Comparison of ENCODE assay signal across 8 cellular contexts in genomic region chr1:53328490-53329182, GRCh38. TPM values are rescaled to one million over a fixed set of nuclear protein-coding genes. Genes with fewer than 3 reads are reported as not detected.
DNase-seq lines count a peak whose midpoint lies in the region; ATAC-seq, FAIRE-seq and TF ChIP-seq lines count a peak whose summit lies in the region.

No MANE protein-coding gene starts in this region.

- POLR2A ChIA-PET in AG04450 (lab: Yijun Ruan, JAX) = no interaction called here

- CTCF ChIA-PET in AG04450 (lab: Charles Lee) = no interaction called here
- CTCF ChIA-PET in activated naive CD4-positive, alpha-beta T cell treated with anti-CD3 and anti-CD28 coated beads for 36 hours (lab: Charles Lee) = no interaction called here

- ATAC-seq in GM18498 (IDR thresholded peaks at IDR 0.05; ENCODE audit: unreplicated experiment) = no peak

- H3K4me1 Mint-ChIP-seq in activated naive CD4-positive, alpha-beta T cell treated with anti-CD3 and anti-CD28 coated beads for 36 hours (ENCODE audit: low read depth) = peaks cover 12% of the 10 kb centered on the region

- peak overlapping the region; percentile 94 for H3K4me3 Mint-ChIP-seq in activated naive CD4-positive, alpha-beta T cell treated with anti-CD3 and anti-CD28 coated beads for 36 hours

- no peak for FAIRE-seq in HTR-8/SVneo (lab: Jason Lieb, UNC)

- no peaks in the 10 kb centered on the region for H3K9me3 Mint-ChIP-seq in activated naive CD4-positive, alpha-beta T cell treated with anti-CD3 and anti-CD28 coated beads for 36 hours

- DNase-seq in AG04450 (ENCODE audit: low read depth, low spot score) (no peak), HTR-8/SVneo (ENCODE audit: insufficient read length, low spot score) (peak; percentile 26), tibial artery (peak; percentile 15 to 64), caudate nucleus (lab: John Stamatoyannopoulos, UW) (no peak), NCI-H69 (lab: John Stamatoyannopoulos, UW) (no peak)
- no peak for DNase-seq in activated naive CD4-positive, alpha-beta T cell treated with anti-CD3 and anti-CD28 coated beads for 36 hours

- peak overlapping the region; percentile 61 for H3K4me3 ChIP-seq in AG04450 (ENCODE audit: low read depth, low read length)
- peak overlapping the region; percentile 81 for H3K4me3 ChIP-seq in iPS-18c (ENCODE audit: insufficient read depth, low read depth, low read length)
- H3K4me3 ChIP-seq in tibial artery = peak overlapping the region; percentile 77 to 79

- no peaks in the 10 kb centered on the region; the same call in 1 of the 2 replicates for H3K9me3 ChIP-seq in AG04450 (ENCODE audit: control insufficient read depth, insufficient read depth, low read length)
- peaks cover 2% of the 10 kb centered on the region for H3K9me3 ChIP-seq in iPS-18c (ENCODE audit: control insufficient read depth, insufficient read depth, low read length)
- no peaks in the 10 kb centered on the region for H3K9me3 ChIP-seq in tibial artery

- intact Hi-C loops in activated naive CD4-positive, alpha-beta T cell treated with anti-CD3 and anti-CD28 coated beads for 36 hours (cut with micrococcal nuclease) = loop anchor here (5.0 to 10.0 kb wide), 3 partner anchors 51 to 1386 kb away; partner anchors contain the start of gene TTC4
- intact Hi-C loops in tibial artery (cut with DNase I; ENCODE audit: low total_unique reads) = no loop called here

- H3K4me1 ChIP-seq in tibial artery = peaks cover 0 to 31% (median 21%) of the 10 kb centered on the region in 4 donors

- H3K36me3 ChIP-seq in tibial artery = no peaks in the 10 kb centered on the region

- peaks cover 6% of the 10 kb centered on the region for H3K27me3 ChIP-seq in AG04450 (ENCODE audit: control insufficient read depth, insufficient read depth, low read length)
- H3K27me3 ChIP-seq in tibial artery = no peaks in the 10 kb centered on the region

- TF ChIP-seq CTCF in AG04450 (IDR thresholded peaks at IDR 0.05; ENCODE audit: low read depth, low read length) (no peak; the same call in 1 of the 2 replicates), tibial artery (IDR thresholded peaks at IDR 0.05) (no peak)

- H3K27me3 Mint-ChIP-seq in activated naive CD4-positive, alpha-beta T cell treated with anti-CD3 and anti-CD28 coated beads for 36 hours (ENCODE audit: low read depth) = no peaks in the 10 kb centered on the region

- H3K27ac ChIP-seq in AG04450 (ENCODE audit: low read depth, low read length) = no peak overlapping the region
- peak overlapping the region in 1 of 2 donors; percentile 50 for H3K27ac ChIP-seq in tibial artery
- no peak overlapping the region for H3K27ac ChIP-seq in caudate nucleus (ENCODE audit: low read depth, low read length)

- peaks cover 19% of the 10 kb centered on the region for H3K36me3 Mint-ChIP-seq in activated naive CD4-positive, alpha-beta T cell treated with anti-CD3 and anti-CD28 coated beads for 36 hours (ENCODE audit: low read depth)

- H3K27ac Mint-ChIP-seq in activated naive CD4-positive, alpha-beta T cell treated with anti-CD3 and anti-CD28 coated beads for 36 hours = peak overlapping the region; percentile 86

RNA-seq across cellular contexts. Expression of gene LRP8, which starts 0.8 kb away (rescaled TPM):
- 5.0 and 6.4 TPM in 2 replicates for polyA plus RNA-seq in AG04450 (2011; rRNA removed)
- polyA minus RNA-seq in AG04450 (2011; rRNA and poly(A)+ RNA removed) = 13.2 and 19.0 TPM in 2 replicates
- 10 to 100 TPM; 27.7 to 32.9 TPM for total RNA-seq in activated naive CD4-positive, alpha-beta T cell treated with anti-CD3 and anti-CD28 coated beads for 36 hours

Comparison
In these comparisons a context has a peak if more than half of its experiments do, and no peak if none do; other contexts are left out.
1. DNase-seq: peak in HTR-8/SVneo (single experiment) and tibial artery (2 of 2); none in AG04450 (single experiment), activated naive CD4-positive, alpha-beta T cell treated with anti-CD3 and anti-CD28 coated beads for 36 hours (single experiment), caudate nucleus (0 of 61) and NCI-H69 (single experiment).
2. Peak in every context shown above with its lines, with median percentiles within 50 percentile points of each other: H3K4me3 ChIP-seq.